13 cellular contexts compared by ENCODE assay signal in genomic region chr5:95883185-95884020, GRCh38.
A peak's percentile ranks its signal among the peaks of the same experiment; 100 is the strongest.
DNase-seq lines count a peak whose midpoint lies in the region; ATAC-seq and TF ChIP-seq lines count a peak whose summit lies in the region.
"Had no signal": no experiment of that assay in that cellular context is flagged by ENCODE, and none has a peak within 500 bp of the region (broad histone marks: within the 10 kb centered on the region; RNA-seq: fewer than 3 reads in every experiment).

No MANE protein-coding gene starts in this region.

- in situ Hi-C loops in mammary epithelial cell (cut with MboI; ENCODE audit: low sequenced_read_pairs in 2 of 2), result no loop called here

- H3K79me2 ChIP-seq in mammary epithelial cell (ENCODE audit: insufficient read depth, low read length), result peaks cover 4% of the 10 kb centered on the region

- H3K27ac Mint-ChIP-seq in mesothelial cell of epicardium, result no peak overlapping the region

- H3K36me3 ChIP-seq in mammary epithelial cell (ENCODE audit: insufficient read depth, low read length), result peaks cover 25% of the 10 kb centered on the region

- H3K27me3 ChIP-seq in AG04450 (ENCODE audit: control insufficient read depth, insufficient read depth, low read length) (no peaks in the 10 kb centered on the region), mammary epithelial cell (ENCODE audit: insufficient read depth, low read length) (no peaks in the 10 kb centered on the region)
- H3K27me3 ChIP-seq: right lobe of liver had no signal

- H3K9me3 Mint-ChIP-seq in mesothelial cell of epicardium, result no peaks in the 10 kb centered on the region
- H3K9me3 Mint-ChIP-seq: activated naive CD4-positive, alpha-beta T cell treated with anti-CD3 and anti-CD28 coated beads, Interleukin-2, amount 50 U/mL, for 72 hours had no signal

- BruUV-seq in mammary epithelial cell (replicated peaks; lab: Mats Ljungman, UMichigan), result no TSS peak

- no peaks in the 10 kb centered on the region for H3K27me3 Mint-ChIP-seq in mesothelial cell of epicardium (ENCODE audit: low read depth)

- H3K27ac ChIP-seq in AG04450 (ENCODE audit: low read depth, low read length), result peak overlapping the region; percentile 4
- no peak overlapping the region for H3K27ac ChIP-seq in mammary epithelial cell (ENCODE audit: insufficient read depth, low read depth, low read length)
- H3K27ac ChIP-seq: left ventricle myocardium inferior had no signal

- no peaks in the 10 kb centered on the region for H3K36me3 Mint-ChIP-seq in mesothelial cell of epicardium

- dilution Hi-C loops in mammary epithelial cell (cut with HindIII; ENCODE audit: low sequenced_read_pairs), result no loop called here

- H3K4me3 ChIP-seq in AG04450 (ENCODE audit: low read depth, low read length) (no peak overlapping the region), mammary epithelial cell (replicated peaks in 1 of 3; ENCODE audit: insufficient read depth in 1 of 3, low read depth in 2 of 3, low read length in 3 of 3) (no peak overlapping the region)
- H3K4me3 ChIP-seq: left ventricle myocardium inferior, right lobe of liver had no signal

- peaks cover 6% of the 10 kb centered on the region for H3K4me1 Mint-ChIP-seq in mesothelial cell of epicardium

- H3K4me1 ChIP-seq in mammary epithelial cell (ENCODE audit: insufficient read depth, low read length), result no peaks in the 10 kb centered on the region
- H3K4me1 ChIP-seq: left ventricle myocardium inferior had no signal

- POLR2A ChIA-PET in AG04450 (lab: Yijun Ruan, JAX), result interaction anchor here (0.6 kb wide), 1 partner anchor 16 kb away, joined by 3 read pairs; no protein-coding TSS in a partner anchor

- H3K4me3 Mint-ChIP-seq in mesothelial cell of epicardium, result no peak overlapping the region

- no peak overlapping the region for H2AFZ ChIP-seq in mammary epithelial cell (ENCODE audit: low read depth, low read length)

- DNase-seq in AG04450 (ENCODE audit: low read depth, low spot score) (no peak), mammary epithelial cell (peak; percentile 61), OCI-M1 (lab: John Stamatoyannopoulos, UW) (no peak), mesothelial cell of epicardium (ENCODE audit: low spot score in 2 of 2, unreplicated experiment in 2 of 2) (no peak)
- no peak for DNase-seq in activated naive CD4-positive, alpha-beta T cell treated with Interleukin-2 at 50 U/mL for 16 hours
- no peak for DNase-seq in activated effector memory CD4-positive, alpha-beta T cell treated with anti-CD3 and anti-CD28 coated beads, Interleukin-2, amount 50 U/mL, for 16 hours
- DNase-seq: AML-193; left ventricle myocardium inferior; right lobe of liver; stimulated activated naive CD4-positive, alpha-beta T cell had no signal

- 100% methylated on average over 4 of the region's 4 CpGs for WGBS in mammary epithelial cell (ENCODE audit: low coverage, missing lambda C conversion rate)

- no peaks in the 10 kb centered on the region for H3K9me3 ChIP-seq in AG04450 (ENCODE audit: control insufficient read depth, insufficient read depth, low read length)
- H3K9me3 ChIP-seq in mammary epithelial cell (replicated peaks; ENCODE audit: insufficient read depth, low read length), result no peaks in the 10 kb centered on the region
- H3K9me3 ChIP-seq: left ventricle myocardium inferior, right lobe of liver had no signal

- ATAC-seq in GM19397 (IDR thresholded peaks at IDR 0.05; ENCODE audit: unreplicated experiment), result peak; percentile 48
- peak; percentile 54 for ATAC-seq in HG03064 (IDR thresholded peaks at IDR 0.05; ENCODE audit: low read depth, unreplicated experiment)

- TF ChIP-seq CTCF in AG04450 (IDR thresholded peaks at IDR 0.05; ENCODE audit: low read depth, low read length) (no peak), mammary epithelial cell (conservative IDR thresholded peaks at IDR 0.05 in 1 of 2, IDR thresholded peaks at IDR 0.05 in 1 of 2; ENCODE audit: extremely low read depth in 1 of 2, insufficient read depth in 1 of 2, low read depth in 1 of 2, low read length in 2 of 2) (no peak), mesothelial cell of epicardium (IDR thresholded peaks at IDR 0.05; ENCODE audit: unreplicated experiment) (no peak)

- CTCF ChIA-PET in AG04450 (lab: Charles Lee) (no interaction called here), mammary epithelial cell (lab: Charles Lee; ENCODE audit: low non-redundant PET) (no interaction called here)

- no peak overlapping the region for H3K4me2 ChIP-seq in mammary epithelial cell (ENCODE audit: insufficient read depth, low read depth, low read length)

- H3K9ac ChIP-seq in mammary epithelial cell (ENCODE audit: insufficient read depth, low read length), result no peak overlapping the region

- intact Hi-C loops in mammary epithelial cell (cut with micrococcal nuclease), result no loop called here

- H4K20me1 ChIP-seq in mammary epithelial cell (ENCODE audit: insufficient read depth, low read length), result no peaks in the 10 kb centered on the region
